Comparison of ENCODE assay signal across 11 cellular contexts in genomic region chr12:45615268-45615667, GRCh38.
DNase-seq lines count a peak whose midpoint lies in the region; ATAC-seq lines count a peak whose summit lies in the region.
"Had no signal": no experiment of that assay in that cellular context is flagged by ENCODE, and none has a peak within 500 bp of the region (broad histone marks: within the 10 kb centered on the region; RNA-seq: fewer than 3 reads in every experiment).

No MANE protein-coding gene starts in this region.

- DNase-seq in DMS153 treated with DMSO at 0.1 percent for 48 hours (lab: John Stamatoyannopoulos, UW; ENCODE audit: unreplicated experiment) (peak; percentile 78), NCI-H128 (lab: John Stamatoyannopoulos, UW; ENCODE audit: unreplicated experiment) (peak; percentile 11), T-helper 17 cell (no peak), kidney glomerular epithelial cell (lab: John Stamatoyannopoulos, UW) (peak; percentile 72), SK-N-DZ (ENCODE audit: low spot score) (no peak), ecto neural progenitor cell (ENCODE audit: low spot score) (no peak)
- no peak for DNase-seq in activated CD4-positive, alpha-beta T cell treated with anti-CD3 and anti-CD28 coated beads, Interleukin-2, amount 10 ng/mL, durations not matched to agents 7 days and 5 days
- no peak for DNase-seq in CD8-positive, alpha-beta memory T cell
- DNase-seq: activated gamma-delta T cell treated with Interleukin-2 at 50 U/mL for 16 hours; naive thymus-derived CD8-positive, alpha-beta T cell had no signal

- CTCF ChIA-PET in activated CD4-positive, alpha-beta T cell treated with anti-CD3 and anti-CD28 coated beads, Interleukin-2, amount 10 ng/mL, durations not matched to agents 7 days and 5 days (lab: Charles Lee) = no interaction called here
- CTCF ChIA-PET in CD8-positive, alpha-beta memory T cell (lab: Charles Lee) = no interaction called here

- no peak overlapping the region for H3K27ac Mint-ChIP-seq in T-helper 17 cell
- H3K27ac Mint-ChIP-seq in activated CD4-positive, alpha-beta T cell treated with anti-CD3 and anti-CD28 coated beads, Interleukin-2, amount 10 ng/mL, durations not matched to agents 7 days and 5 days = no peak overlapping the region
- H3K27ac Mint-ChIP-seq in CD8-positive, alpha-beta memory T cell = no peak overlapping the region
- H3K27ac Mint-ChIP-seq: naive thymus-derived CD8-positive, alpha-beta T cell; T-helper 1 cell treated with Interleukin-12 subunit alpha and Interleukin-12 subunit beta and Interleukin-4 antibody, amounts not matched to agents 30 μg/mL and 1 μg/mL, for 36 hours had no signal

- H3K4me1 Mint-ChIP-seq in T-helper 17 cell = peaks cover 2% of the 10 kb centered on the region
- peaks cover 3% of the 10 kb centered on the region for H3K4me1 Mint-ChIP-seq in activated CD4-positive, alpha-beta T cell treated with anti-CD3 and anti-CD28 coated beads, Interleukin-2, amount 10 ng/mL, durations not matched to agents 7 days and 5 days
- H3K4me1 Mint-ChIP-seq in CD8-positive, alpha-beta memory T cell = peaks cover 0 to 7% (median 5%) of the 10 kb centered on the region in 3 donors

- no peak overlapping the region for H3K27ac ChIP-seq in CD8-positive, alpha-beta memory T cell (ENCODE audit: low read depth, low read length)

- no peaks in the 10 kb centered on the region for H3K9me3 ChIP-seq in T-helper 17 cell (ENCODE audit: control insufficient read depth, low read length, poor library complexity, severe bottlenecking)
- H3K9me3 ChIP-seq in CD8-positive, alpha-beta memory T cell (ENCODE audit: low read length) = no peaks in the 10 kb centered on the region

- no peaks in the 10 kb centered on the region for H3K4me1 ChIP-seq in CD8-positive, alpha-beta memory T cell (ENCODE audit: insufficient read depth, low read length)

- ATAC-seq in T-helper 17 cell = no peak
- ATAC-seq: naive thymus-derived CD8-positive, alpha-beta T cell had no signal

- no peaks in the 10 kb centered on the region for H3K36me3 ChIP-seq in CD8-positive, alpha-beta memory T cell (ENCODE audit: insufficient read depth, low read length)

- H3K9me3 Mint-ChIP-seq in activated CD4-positive, alpha-beta T cell treated with anti-CD3 and anti-CD28 coated beads, Interleukin-2, amount 10 ng/mL, durations not matched to agents 7 days and 5 days = no peaks in the 10 kb centered on the region
- H3K9me3 Mint-ChIP-seq in CD8-positive, alpha-beta memory T cell = no peaks in the 10 kb centered on the region
- H3K9me3 Mint-ChIP-seq: naive thymus-derived CD8-positive, alpha-beta T cell; T-helper 1 cell treated with Interleukin-12 subunit alpha and Interleukin-12 subunit beta and Interleukin-4 antibody, amounts not matched to agents 30 μg/mL and 1 μg/mL, for 36 hours had no signal

- H3K4me3 ChIP-seq in CD8-positive, alpha-beta memory T cell (ENCODE audit: low read length) = no peak overlapping the region

- POLR2A ChIA-PET in activated CD4-positive, alpha-beta T cell treated with anti-CD3 and anti-CD28 coated beads, Interleukin-2, amount 10 ng/mL, durations not matched to agents 7 days and 5 days (lab: Charles Lee) = no interaction called here
- POLR2A ChIA-PET in CD8-positive, alpha-beta memory T cell (lab: Charles Lee) = no interaction called here

- no peaks in the 10 kb centered on the region for H3K27me3 ChIP-seq in CD8-positive, alpha-beta memory T cell (ENCODE audit: insufficient read depth, low read length, poor library complexity, severe bottlenecking)

- peaks cover 2% of the 10 kb centered on the region for H3K36me3 Mint-ChIP-seq in T-helper 17 cell (ENCODE audit: low read depth)
- no peaks in the 10 kb centered on the region for H3K36me3 Mint-ChIP-seq in activated CD4-positive, alpha-beta T cell treated with anti-CD3 and anti-CD28 coated beads, Interleukin-2, amount 10 ng/mL, durations not matched to agents 7 days and 5 days (ENCODE audit: low read depth)
- H3K36me3 Mint-ChIP-seq in CD8-positive, alpha-beta memory T cell = peaks cover 0 to 2% (median 0%) of the 10 kb centered on the region in 3 donors
- H3K36me3 Mint-ChIP-seq: naive thymus-derived CD8-positive, alpha-beta T cell had no signal

- peak overlapping the region; percentile 1 for H3K4me3 Mint-ChIP-seq in T-helper 17 cell
- H3K4me3 Mint-ChIP-seq in activated CD4-positive, alpha-beta T cell treated with anti-CD3 and anti-CD28 coated beads, Interleukin-2, amount 10 ng/mL, durations not matched to agents 7 days and 5 days = no peak overlapping the region
- no peak overlapping the region for H3K4me3 Mint-ChIP-seq in CD8-positive, alpha-beta memory T cell
- H3K4me3 Mint-ChIP-seq: naive thymus-derived CD8-positive, alpha-beta T cell; T-helper 1 cell treated with Interleukin-12 subunit alpha and Interleukin-12 subunit beta and Interleukin-4 antibody, amounts not matched to agents 30 μg/mL and 1 μg/mL, for 36 hours had no signal

- peaks cover 9% of the 10 kb centered on the region for H3K27me3 Mint-ChIP-seq in T-helper 17 cell
- H3K27me3 Mint-ChIP-seq in activated CD4-positive, alpha-beta T cell treated with anti-CD3 and anti-CD28 coated beads, Interleukin-2, amount 10 ng/mL, durations not matched to agents 7 days and 5 days = peaks cover 12% of the 10 kb centered on the region
- peaks cover 0 to 11% of the 10 kb centered on the region in 2 donors for H3K27me3 Mint-ChIP-seq in CD8-positive, alpha-beta memory T cell

Comparison
In these comparisons a context has a peak if more than half of its experiments do, and no peak if none do; other contexts are left out.
1. DNase-seq: peak in DMS153 treated with DMSO at 0.1 percent for 48 hours (single experiment), NCI-H128 (single experiment) and kidney glomerular epithelial cell (single experiment); none in T-helper 17 cell (0 of 3), activated CD4-positive, alpha-beta T cell treated with anti-CD3 and anti-CD28 coated beads, Interleukin-2, amount 10 ng/mL, durations not matched to agents 7 days and 5 days (single experiment), SK-N-DZ (single experiment), CD8-positive, alpha-beta memory T cell (0 of 5) and ecto neural progenitor cell (single experiment).